Comparison of ENCODE assay signal across 19 cellular contexts in the genomic region with DNA sequence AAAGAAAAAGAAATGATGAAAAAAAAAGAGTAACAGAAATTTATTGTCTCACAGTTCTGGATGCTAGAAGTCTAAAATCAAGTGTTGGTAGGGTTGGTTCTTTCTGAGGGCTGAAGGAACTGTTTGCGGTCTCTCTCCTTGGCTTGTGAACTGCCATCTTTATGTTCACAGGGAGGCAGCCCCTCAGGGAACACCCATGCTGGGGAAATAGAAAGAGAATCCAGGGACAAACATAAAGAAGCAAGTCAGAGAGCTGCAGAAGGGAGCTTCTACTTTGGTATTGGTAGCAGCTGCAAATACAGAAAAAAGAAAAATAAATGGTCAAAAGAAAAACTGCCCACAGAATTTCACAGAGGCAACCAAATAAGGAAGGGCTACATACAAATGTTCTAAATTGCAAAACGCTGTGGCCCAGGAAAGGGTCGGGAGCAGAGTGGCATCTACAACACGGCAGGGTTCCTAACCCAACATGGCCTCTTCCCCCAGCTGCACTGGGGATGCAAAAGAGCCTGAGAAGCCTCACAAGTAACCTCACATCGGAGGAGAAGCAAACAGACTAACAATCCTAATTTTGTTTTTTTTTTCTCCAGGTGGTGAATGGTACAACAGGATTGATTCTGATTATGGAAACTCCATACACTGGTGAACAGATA.
"Had no signal": no experiment of that assay in that cellular context is flagged by ENCODE, and none has a peak within 500 bp of the region (broad histone marks: within the 10 kb centered on the region; RNA-seq: fewer than 3 reads in every experiment).

No MANE protein-coding gene starts in this region.

- H3K9me3 ChIP-seq: esophagus muscularis mucosa, gastrocnemius medialis, heart right ventricle, right atrium auricular region, sigmoid colon, testis, tibial nerve had no signal

- H3K27me3 ChIP-seq: dorsolateral prefrontal cortex, esophagus muscularis mucosa, gastrocnemius medialis, heart right ventricle, right atrium auricular region, sigmoid colon, testis, tibial nerve had no signal

- H3K36me3 Mint-ChIP-seq: naive thymus-derived CD4-positive, alpha-beta T cell; stimulated activated naive B cell treated with anti-CD40 and anti-IgM and Interleukin-4, amounts not matched to agents 10 μg/mL and 1 μg/mL and 100 μg/mL, for 72 hours had no signal

- H3K4me1 ChIP-seq: esophagus muscularis mucosa, gastrocnemius medialis, heart right ventricle, right atrium auricular region, sigmoid colon, testis, tibial nerve had no signal

- H3K27ac Mint-ChIP-seq: naive thymus-derived CD4-positive, alpha-beta T cell; nephron progenitor cell; stimulated activated naive B cell treated with anti-CD40 and anti-IgM and Interleukin-4, amounts not matched to agents 10 μg/mL and 1 μg/mL and 100 μg/mL, for 72 hours had no signal

- H3K27me3 Mint-ChIP-seq: stimulated activated naive B cell treated with anti-CD40 and anti-IgM and Interleukin-4, amounts not matched to agents 10 μg/mL and 1 μg/mL and 100 μg/mL, for 72 hours had no signal

- DNase-seq: cortex of kidney; dorsolateral prefrontal cortex; effector CD8-positive, alpha-beta T cell; gastrocnemius medialis; heart right ventricle; islet precursor cell; mammary epithelial cell; naive thymus-derived CD4-positive, alpha-beta T cell; nephron progenitor cell; posterior cingulate gyrus; sigmoid colon; stimulated activated CD4-positive, alpha-beta T cell treated with anti-CD3 and anti-CD28 coated beads, Interleukin-2, amount 100 ng/mL, for 24 hours; stimulated activated CD4-positive, alpha-beta T cell treated with anti-CD3 and anti-CD28 coated beads, Interleukin-4, amount 100 ng/mL, for 4 hours; stimulated activated naive B cell treated with anti-CD40 and anti-IgM and Interleukin-4, amounts not matched to agents 10 μg/mL and 1 μg/mL and 100 μg/mL, for 72 hours; stimulated activated naive CD8-positive, alpha-beta T cell treated with anti-CD3 and anti-CD28 coated beads, Interleukin-15, amount 100 ng/mL, for 72 hours; testis had no signal

- H3K27ac ChIP-seq: dorsolateral prefrontal cortex, esophagus muscularis mucosa, gastrocnemius medialis, heart right ventricle, right atrium auricular region, sigmoid colon, testis, tibial nerve had no signal

- H3K9me3 Mint-ChIP-seq: stimulated activated naive B cell treated with anti-CD40 and anti-IgM and Interleukin-4, amounts not matched to agents 10 μg/mL and 1 μg/mL and 100 μg/mL, for 72 hours; stimulated activated naive CD8-positive, alpha-beta T cell treated with anti-CD3 and anti-CD28 coated beads, Interleukin-15, amount 100 ng/mL, for 72 hours had no signal

- H3K4me1 Mint-ChIP-seq: naive thymus-derived CD4-positive, alpha-beta T cell; nephron progenitor cell; stimulated activated naive CD8-positive, alpha-beta T cell treated with anti-CD3 and anti-CD28 coated beads, Interleukin-15, amount 100 ng/mL, for 72 hours had no signal

- H3K4me3 Mint-ChIP-seq: naive thymus-derived CD4-positive, alpha-beta T cell; nephron progenitor cell; stimulated activated naive B cell treated with anti-CD40 and anti-IgM and Interleukin-4, amounts not matched to agents 10 μg/mL and 1 μg/mL and 100 μg/mL, for 72 hours; stimulated activated naive CD8-positive, alpha-beta T cell treated with anti-CD3 and anti-CD28 coated beads, Interleukin-15, amount 100 ng/mL, for 72 hours had no signal
